10 cellular contexts compared by ENCODE assay signal in the genomic region with DNA sequence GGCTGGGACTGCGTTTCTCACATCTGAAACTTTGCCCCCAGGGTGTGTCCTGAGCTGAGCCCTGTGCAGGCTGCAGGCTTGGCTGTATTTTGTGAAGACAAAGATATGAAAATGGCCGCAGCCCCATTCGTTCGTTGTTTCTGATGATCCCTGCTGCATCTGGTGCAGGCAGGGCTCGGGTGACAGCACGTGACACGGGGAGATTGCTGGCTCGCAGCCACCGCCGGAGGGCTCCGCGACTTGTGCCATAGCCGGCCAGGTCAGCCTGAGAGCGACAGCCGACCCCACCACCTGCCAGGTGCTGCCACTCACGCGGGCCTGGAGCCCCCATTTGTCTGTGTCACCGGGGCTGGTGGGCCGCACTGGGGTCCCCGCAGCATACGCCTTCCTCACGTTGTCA.
DNase-seq lines count a peak whose midpoint lies in the region; ATAC-seq and TF ChIP-seq lines count a peak whose summit lies in the region.
"Had no signal": no experiment of that assay in that cellular context is flagged by ENCODE, and none has a peak within 500 bp of the region (broad histone marks: within the 10 kb centered on the region; RNA-seq: fewer than 3 reads in every experiment).

No MANE protein-coding gene starts in this region.

- peak overlapping the region; percentile 94 for H3K27ac ChIP-seq in WERI-Rb-1

- H3K27ac Mint-ChIP-seq in natural killer cell, result peak overlapping the region; percentile 49 to 83
- no peak overlapping the region for H3K27ac Mint-ChIP-seq in natural killer cell treated with Interleukin-12 subunit alpha and Interleukin-12 subunit beta and Interleukin-15 and Interleukin-18, amount 100 ng/mL, for 72 hours

- no peak overlapping the region for H3K4me3 Mint-ChIP-seq in natural killer cell
- no peak overlapping the region for H3K4me3 Mint-ChIP-seq in natural killer cell treated with Interleukin-12 subunit alpha and Interleukin-12 subunit beta and Interleukin-15 and Interleukin-18, amount 100 ng/mL, for 72 hours
- H3K4me3 Mint-ChIP-seq: activated T-cell treated with anti-CD3 and anti-CD28 coated beads, Interleukin-2, amount 50 U/mL, for 4 hours had no signal

- H3K27me3 ChIP-seq in WERI-Rb-1 (ENCODE audit: insufficient read depth, low read depth, severe bottlenecking) (no peaks in the 10 kb centered on the region), mucosa of stomach (ENCODE audit: control insufficient read depth, insufficient read depth, low read length) (no peaks in the 10 kb centered on the region)
- H3K27me3 ChIP-seq: breast epithelium had no signal

- no peak for TF ChIP-seq CTCF in natural killer cell (IDR thresholded peaks at IDR 0.05)
- 0 out of 2 replicates have a peak, but pooled peaks have one; percentile 9 for TF ChIP-seq CTCF in WERI-Rb-1 (IDR thresholded peaks at IDR 0.05; ENCODE audit: low read depth, low read length)

- peaks cover 51% of the 10 kb centered on the region for H3K4me1 ChIP-seq in mucosa of stomach (ENCODE audit: control insufficient read depth, insufficient read depth, low read length)
- H3K4me1 ChIP-seq: breast epithelium had no signal

- H3K9ac ChIP-seq in mucosa of stomach (ENCODE audit: low read length), result peak overlapping the region; percentile 18

- no peaks in the 10 kb centered on the region for H3K36me3 Mint-ChIP-seq in natural killer cell
- no peaks in the 10 kb centered on the region for H3K36me3 Mint-ChIP-seq in natural killer cell treated with Interleukin-12 subunit alpha and Interleukin-12 subunit beta and Interleukin-15 and Interleukin-18, amount 100 ng/mL, for 72 hours

- H3K36me3 ChIP-seq in WERI-Rb-1 (peaks cover 41% of the 10 kb centered on the region), mucosa of stomach (ENCODE audit: control insufficient read depth, insufficient read depth, low read length) (no peaks in the 10 kb centered on the region)
- H3K36me3 ChIP-seq: breast epithelium had no signal

- no peaks in the 10 kb centered on the region for H3K9me3 Mint-ChIP-seq in natural killer cell
- no peaks in the 10 kb centered on the region for H3K9me3 Mint-ChIP-seq in natural killer cell treated with Interleukin-12 subunit alpha and Interleukin-12 subunit beta and Interleukin-15 and Interleukin-18, amount 100 ng/mL, for 72 hours

- ATAC-seq in natural killer cell (no peak), GM18502 (IDR thresholded peaks at IDR 0.05; ENCODE audit: poor library complexity, unreplicated experiment) (no peak), GM19397 (IDR thresholded peaks at IDR 0.05; ENCODE audit: unreplicated experiment) (no peak)
- ATAC-seq in natural killer cell treated with Interleukin-12 subunit alpha and Interleukin-12 subunit beta and Interleukin-15 and Interleukin-18, amount 100 ng/mL, for 72 hours, result no peak
- ATAC-seq: activated T-cell treated with anti-CD3 and anti-CD28 coated beads, Interleukin-2, amount 50 U/mL, for 4 hours had no signal

- no peaks in the 10 kb centered on the region for H3K27me3 Mint-ChIP-seq in natural killer cell (ENCODE audit: low read depth in 2 of 2)
- H3K27me3 Mint-ChIP-seq in natural killer cell treated with Interleukin-12 subunit alpha and Interleukin-12 subunit beta and Interleukin-15 and Interleukin-18, amount 100 ng/mL, for 72 hours, result no peaks in the 10 kb centered on the region

- peaks cover 69 to 77% of the 10 kb centered on the region in 2 donors for H3K4me1 Mint-ChIP-seq in natural killer cell
- peaks cover 30 to 55% of the 10 kb centered on the region in 2 donors for H3K4me1 Mint-ChIP-seq in natural killer cell treated with Interleukin-12 subunit alpha and Interleukin-12 subunit beta and Interleukin-15 and Interleukin-18, amount 100 ng/mL, for 72 hours (ENCODE audit: low read depth in 2 of 2)

- H3K4me3 ChIP-seq in WERI-Rb-1 (ENCODE audit: low read depth, low read length), result peak overlapping the region; percentile 39
- H3K4me3 ChIP-seq in mucosa of stomach (ENCODE audit: low read length), result no peak overlapping the region
- H3K4me3 ChIP-seq: breast epithelium had no signal

- H3K9me3 ChIP-seq in WERI-Rb-1 (ENCODE audit: severe bottlenecking) (peaks cover 7% of the 10 kb centered on the region), mucosa of stomach (ENCODE audit: control insufficient read depth, low read length) (no peaks in the 10 kb centered on the region)
- H3K9me3 ChIP-seq: breast epithelium had no signal

- intact Hi-C loops in natural killer cell (cut with micrococcal nuclease), result no loop called here

- DNase-seq in natural killer cell (no peak), WERI-Rb-1 (peak; percentile 85), T-helper 9 cell (no peak), NK-92 (lab: John Stamatoyannopoulos, UW; ENCODE audit: unreplicated experiment) (no peak)
- DNase-seq in natural killer cell treated with Interleukin-12 subunit alpha and Interleukin-12 subunit beta and Interleukin-15 and Interleukin-18, amount 100 ng/mL, for 72 hours (ENCODE audit: low spot score), result no peak
- DNase-seq: activated T-cell treated with anti-CD3 and anti-CD28 coated beads, Interleukin-2, amount 50 U/mL, for 4 hours had no signal

Comparison
In these comparisons a context has a peak if more than half of its experiments do, and no peak if none do; other contexts are left out.
1. H3K27ac Mint-ChIP-seq: peak in natural killer cell (2 of 2); none in natural killer cell treated with Interleukin-12 subunit alpha and Interleukin-12 subunit beta and Interleukin-15 and Interleukin-18, amount 100 ng/mL, for 72 hours (0 of 2).